8 cellular contexts compared by ENCODE assay signal in genomic region chr7:157138424-157139141, GRCh38. TPM values are rescaled to one million over a fixed set of nuclear protein-coding genes. Genes with fewer than 3 reads are reported as not detected.
A peak's percentile ranks its signal among the peaks of the same experiment; 100 is the strongest.
DNase-seq lines count a peak whose midpoint lies in the region; ATAC-seq and TF ChIP-seq lines count a peak whose summit lies in the region.

TSS of gene UBE3C (plus strand) at chr7:157138926. CDS start at chr7:157139273, 347 bp downstream.

- TF ChIP-seq POLR2A in GM19193 (IDR thresholded peaks at IDR 0.05; ENCODE audit: extremely low read depth, insufficient read depth, insufficient read length) = peak; percentile 82

- peak within 1 kb of the TSS; percentile 84 for H3K4me3 Mint-ChIP-seq in chondrocyte (ENCODE audit: unreplicated experiment)

- ATAC-seq in HG03432 (IDR thresholded peaks at IDR 0.05; ENCODE audit: unreplicated experiment) = peak; percentile 88

- H3K27me3 Mint-ChIP-seq in chondrocyte (ENCODE audit: low read depth) = no peaks in the 10 kb centered on the region

- DNase-seq in AG20443 (ENCODE audit: low spot score) = peak; percentile 97
- peak; percentile 83 for DNase-seq in NCI-H510A treated with DMSO at 0.1 percent for 48 hours (lab: John Stamatoyannopoulos, UW)
- peak; percentile 83 to 86 for DNase-seq in activated CD4-positive, alpha-beta T cell treated with anti-CD3 and anti-CD28 coated beads for 24 hours (ENCODE audit: low read depth in 2 of 2)
- DNase-seq in chondrocyte (ENCODE audit: low spot score) = no peak
- peak; percentile 80 for DNase-seq in kidney glomerular epithelial cell (lab: John Stamatoyannopoulos, UW)
- DNase-seq in stimulated activated CD4-positive, alpha-beta T cell treated with anti-CD3 and anti-CD28 coated beads, Interleukin-15, amount 100 ng/mL, for 48 hours (ENCODE audit: low read depth in 2 of 2) = peak; percentile 77 to 86

- no peak for TF ChIP-seq CTCF in chondrocyte (IDR thresholded peaks at IDR 0.05)

- H3K36me3 Mint-ChIP-seq in chondrocyte (ENCODE audit: low read depth) = no peaks in the 10 kb centered on the region

- peaks cover 42% of the 10 kb centered on the region for H3K4me1 Mint-ChIP-seq in chondrocyte (ENCODE audit: low read depth)

- no peaks in the 10 kb centered on the region for H3K9me3 Mint-ChIP-seq in chondrocyte (ENCODE audit: low read depth)

- H3K27ac Mint-ChIP-seq in chondrocyte (ENCODE audit: unreplicated experiment) = peak within 1 kb of the TSS; percentile 75

RNA-seq across cellular contexts. Expression of gene UBE3C, which starts in this region (rescaled TPM):
- 58.9 to 61.5 TPM (median 60.6 TPM) in 3 replicates for total RNA-seq in chondrocyte
